In genomic region chr10:61939575-61940301, GRCh38 we compare ENCODE assay signal across 9 cellular contexts. TPM values are rescaled to one million over a fixed set of nuclear protein-coding genes. Genes with fewer than 3 reads are reported as not detected.
DNase-seq lines count a peak whose midpoint lies in the region; ATAC-seq, FAIRE-seq and TF ChIP-seq lines count a peak whose summit lies in the region.
"Had no signal": no experiment of that assay in that cellular context is flagged by ENCODE, and none has a peak within 500 bp of the region (broad histone marks: within the 10 kb centered on the region; RNA-seq: fewer than 3 reads in every experiment).

No MANE protein-coding gene starts in this region.

- ATAC-seq in left lung (peak; percentile 8), GM19351 (IDR thresholded peaks at IDR 0.05; ENCODE audit: unreplicated experiment) (no peak)

- FAIRE-seq in A204.1 (lab: Jason Lieb, UNC) = peak; percentile 97
- FAIRE-seq: TTC549 had no signal

- H3K9me3 ChIP-seq in adipocyte (ENCODE audit: control insufficient read depth, low read length) = no peaks in the 10 kb centered on the region
- no peaks in the 10 kb centered on the region for H3K9me3 ChIP-seq in left lung
- H3K9me3 ChIP-seq in right atrium auricular region = no peaks in the 10 kb centered on the region

- intact Hi-C loops in left lung (cut with DNase I) = no loop called here

- no peaks in the 10 kb centered on the region for H3K27me3 ChIP-seq in adipocyte (replicated peaks; ENCODE audit: control insufficient read depth, insufficient read depth, low read length)
- no peaks in the 10 kb centered on the region for H3K27me3 ChIP-seq in left lung
- H3K27me3 ChIP-seq in right atrium auricular region = no peaks in the 10 kb centered on the region

- peak overlapping the region; percentile 41 for H3K4me3 ChIP-seq in adipocyte (ENCODE audit: low read length)
- no peak overlapping the region for H3K4me3 ChIP-seq in left lung
- H3K4me3 ChIP-seq in right atrium auricular region = no peak overlapping the region

- H3K36me3 ChIP-seq in adipocyte (ENCODE audit: control insufficient read depth, insufficient read depth, low read length, severe bottlenecking) (no peaks in the 10 kb centered on the region), left lung (peaks cover 0 to 5% of the 10 kb centered on the region in 2 donors), right atrium auricular region (no peaks in the 10 kb centered on the region)

- DNase-seq in HCEC 1CT (peak; percentile 95), adipocyte (ENCODE audit: low read depth) (peak; percentile 86), left lung (no peak), NCI-H146 treated with DMSO at 0.1 percent for 48 hours (lab: John Stamatoyannopoulos, UW; ENCODE audit: unreplicated experiment) (no peak), GM20000 (ENCODE audit: low spot score) (no peak), right atrium auricular region (ENCODE audit: low spot score) (no peak)

- peak overlapping the region; percentile 80 for H3K9ac ChIP-seq in adipocyte (ENCODE audit: low read length)

- no peak for TF ChIP-seq CTCF in left lung (IDR thresholded peaks at IDR 0.05)
- TF ChIP-seq CTCF in GM20000 (IDR thresholded peaks at IDR 0.05; ENCODE audit: extremely low read depth, missing control alignments) = no peak
- TF ChIP-seq CTCF in right atrium auricular region (IDR thresholded peaks at IDR 0.05) = no peak

- H3K27ac ChIP-seq in left lung = peak overlapping the region; percentile 71 to 75
- H3K27ac ChIP-seq in right atrium auricular region = peak overlapping the region in 1 of 2 donors; percentile 4

- H3K4me1 ChIP-seq in adipocyte (ENCODE audit: control insufficient read depth, insufficient read depth, low read length) (peaks cover 77% of the 10 kb centered on the region), left lung (peaks cover 46 to 79% of the 10 kb centered on the region in 2 donors), right atrium auricular region (peaks cover 0 to 38% of the 10 kb centered on the region in 2 donors)

RNA-seq across cellular contexts. Expression of gene ARID5B, which starts 38.2 kb away (rescaled TPM):
- 10 to 100 TPM; 29.9 to 37.9 TPM for total RNA-seq in left lung
- 10 to 100 TPM; 37.9 to 53.4 TPM for total RNA-seq in right atrium auricular region

Comparison
In these comparisons a context has a peak if more than half of its experiments do, and no peak if none do; other contexts are left out.
1. DNase-seq: peak in HCEC 1CT (single experiment) and adipocyte (single experiment); none in left lung (0 of 2), NCI-H146 treated with DMSO at 0.1 percent for 48 hours (single experiment), GM20000 (single experiment) and right atrium auricular region (single experiment).